Comparison of ENCODE assay signal across 17 cellular contexts in genomic region chr10:132882481-132882951, GRCh38. TPM values are rescaled to one million over a fixed set of nuclear protein-coding genes. Genes with fewer than 3 reads are reported as not detected.
DNase-seq lines count a peak whose midpoint lies in the region; ATAC-seq and TF ChIP-seq lines count a peak whose summit lies in the region.
"Had no signal": no experiment of that assay in that cellular context is flagged by ENCODE, and none has a peak within 500 bp of the region (broad histone marks: within the 10 kb centered on the region; RNA-seq: fewer than 3 reads in every experiment).

No MANE protein-coding gene starts in this region.

- H3K79me1 ChIP-seq in mesenchymal stem cell (replicated peaks; ENCODE audit: low read length, poor library complexity, severe bottlenecking): no peaks in the 10 kb centered on the region

- H3K14ac ChIP-seq in mesenchymal stem cell (ENCODE audit: low read length in 2 of 2): no peak overlapping the region

- no peak overlapping the region for H3K9ac ChIP-seq in mesenchymal stem cell (ENCODE audit: low read length)

- intact Hi-C loops in spleen (cut with DNase I; ENCODE audit: low total_unique reads): no loop called here

- no peaks in the 10 kb centered on the region for H3K4me1 ChIP-seq in RWPE2 (ENCODE audit: insufficient read depth, poor library complexity, severe bottlenecking)
- no peaks in the 10 kb centered on the region for H3K4me1 ChIP-seq in mesenchymal stem cell (ENCODE audit: control insufficient read depth, insufficient read depth, low read depth, low read length)
- H3K4me1 ChIP-seq in spleen: peaks cover 0 to 4% (median 0%) of the 10 kb centered on the region in 6 donors

- H4K8ac ChIP-seq in mesenchymal stem cell (ENCODE audit: low read length): no peak overlapping the region

- no peak for TF ChIP-seq POLR2A in spleen (IDR thresholded peaks at IDR 0.05)

- no peak overlapping the region for H2BK120ac ChIP-seq in mesenchymal stem cell (ENCODE audit: low read depth, low read length)

- H3K27ac ChIP-seq in RWPE2 (ENCODE audit: poor library complexity, severe bottlenecking) (no peak overlapping the region), mesenchymal stem cell (ENCODE audit: low read length, poor library complexity, severe bottlenecking) (no peak overlapping the region), spleen (no peak overlapping the region)

- WGBS in mesenchymal stem cell: 84% methylated on average over 14 of the region's 14 CpGs
- 75 to 84% (median 80%) methylated on average over 14 of the region's 14 CpGs for WGBS in spleen, 5 donors

- H3K36me3 ChIP-seq in RWPE2 (ENCODE audit: low read depth) (no peaks in the 10 kb centered on the region), mesenchymal stem cell (ENCODE audit: control insufficient read depth in 1 of 2, insufficient read depth in 2 of 2, low read depth in 1 of 2, low read length in 2 of 2) (no peaks in the 10 kb centered on the region), spleen (no peaks in the 10 kb centered on the region)

- no peak overlapping the region for H2AFZ ChIP-seq in mesenchymal stem cell (ENCODE audit: low read depth, low read length)

- H3K27me3 ChIP-seq in RWPE2 (ENCODE audit: insufficient read depth, poor library complexity, severe bottlenecking): peaks cover 10% of the 10 kb centered on the region
- H3K27me3 ChIP-seq in mesenchymal stem cell (ENCODE audit: control insufficient read depth in 1 of 2, insufficient read depth in 1 of 2, low read length in 2 of 2): peaks cover 6 to 68% of the 10 kb centered on the region in 2 experiments
- peaks cover 0 to 62% (median 10%) of the 10 kb centered on the region in 7 donors for H3K27me3 ChIP-seq in spleen (replicated peaks in 1 of 7)

- H3K4ac ChIP-seq in mesenchymal stem cell (ENCODE audit: low read depth in 1 of 2, low read length in 2 of 2): no peak overlapping the region

- ATAC-seq in RWPE2 (ENCODE audit: low read depth) (no peak), HG03354 (IDR thresholded peaks at IDR 0.05; ENCODE audit: poor library complexity, severe bottlenecking, unreplicated experiment) (no peak)

- no peak overlapping the region for H3K23ac ChIP-seq in mesenchymal stem cell (ENCODE audit: low read length in 2 of 2)

- no peaks in the 10 kb centered on the region for H3K9me3 ChIP-seq in RWPE2 (ENCODE audit: severe bottlenecking)
- no peaks in the 10 kb centered on the region for H3K9me3 ChIP-seq in mesenchymal stem cell (ENCODE audit: control insufficient read depth, low read length)
- H3K9me3 ChIP-seq in spleen: no peaks in the 10 kb centered on the region

- H3K4me2 ChIP-seq in mesenchymal stem cell (ENCODE audit: low read length, poor library complexity, severe bottlenecking): peak overlapping the region; percentile 20

- TF ChIP-seq CTCF in RWPE2 (IDR thresholded peaks at IDR 0.05; ENCODE audit: poor library complexity, severe bottlenecking): no peak
- TF ChIP-seq CTCF in spleen (IDR thresholded peaks at IDR 0.05 in 8 of 11, conservative IDR thresholded peaks at IDR 0.05 in 3 of 11): no peak

- no peak overlapping the region for H2BK15ac ChIP-seq in mesenchymal stem cell (ENCODE audit: low read depth, poor library complexity, severe bottlenecking)

- H2BK12ac ChIP-seq in mesenchymal stem cell (ENCODE audit: low read length in 2 of 2): no peak overlapping the region

- no peak overlapping the region for H3K18ac ChIP-seq in mesenchymal stem cell (ENCODE audit: low read depth in 1 of 2, low read length in 2 of 2)

- H2AK5ac ChIP-seq in mesenchymal stem cell (ENCODE audit: low read length, severe bottlenecking): no peak overlapping the region

- H2BK5ac ChIP-seq in mesenchymal stem cell (ENCODE audit: low read depth, low read length, poor library complexity, severe bottlenecking): no peak overlapping the region

- H3K4me3 ChIP-seq in RWPE2 (ENCODE audit: severe bottlenecking): no peak overlapping the region
- no peak overlapping the region for H3K4me3 ChIP-seq in mesenchymal stem cell (ENCODE audit: insufficient read depth in 1 of 2, low read depth in 1 of 2, low read length in 2 of 2)
- no peak overlapping the region for H3K4me3 ChIP-seq in spleen

- no peak overlapping the region for H4K91ac ChIP-seq in mesenchymal stem cell (ENCODE audit: low read length)

- DNase-seq in activated effector memory CD4-positive, alpha-beta T cell treated with anti-CD3 and anti-CD28 coated beads, Interleukin-2, amount 50 U/mL, for 16 hours: peak; percentile 56
- DNase-seq in activated effector memory CD4-positive, alpha-beta T cell treated with Interleukin-2 at 50 U/mL for 16 hours: no peak
- DNase-seq in RWPE2 (ENCODE audit: low spot score) (peak; percentile 26), mesenchymal stem cell (no peak), spleen (peak; percentile 53), NCI-H510A (lab: John Stamatoyannopoulos, UW) (no peak), T-helper 2 cell (no peak)
- DNase-seq: DMS79 treated with DMSO at 0.1 percent for 48 hours, NCI-H1048, NCI-H1436, NCI-H2029, NCI-H2171 treated with DMSO at 0.1 percent for 48 hours, NCI-H748 treated with DMSO at 0.1 percent for 48 hours, SIG-M5 had no signal

RNA-seq across cellular contexts. Expression of gene CFAP46, which starts 59.9 kb away (rescaled TPM):
- 1.2 TPM for polyA plus RNA-seq in mesenchymal stem cell (2013, experiment 1 of 2)
- 1.6 TPM for polyA plus RNA-seq in mesenchymal stem cell (2013, experiment 2 of 2)
- total RNA-seq in spleen: 1 to 10 TPM in 1 of 7 donors, under 1 TPM in 5, not detected in 1; 0.09 to 1.1 (median 0.45) TPM
- polyA plus RNA-seq in spleen: under 1 TPM in 2 of 3 donors, not detected in 1; 0.03 to 0.08 TPM
- total RNA-seq: B cell, OCI-LY7 had no signal

Comparison
In these comparisons a context has a peak if more than half of its experiments do, and no peak if none do; other contexts are left out.
1. DNase-seq: peak in activated effector memory CD4-positive, alpha-beta T cell treated with anti-CD3 and anti-CD28 coated beads, Interleukin-2, amount 50 U/mL, for 16 hours (single experiment), RWPE2 (single experiment) and spleen (single experiment); none in activated effector memory CD4-positive, alpha-beta T cell treated with Interleukin-2 at 50 U/mL for 16 hours (single experiment), mesenchymal stem cell (single experiment), NCI-H510A (single experiment) and T-helper 2 cell (0 of 5).